13 cellular contexts compared by ENCODE assay signal in the genomic region with DNA sequence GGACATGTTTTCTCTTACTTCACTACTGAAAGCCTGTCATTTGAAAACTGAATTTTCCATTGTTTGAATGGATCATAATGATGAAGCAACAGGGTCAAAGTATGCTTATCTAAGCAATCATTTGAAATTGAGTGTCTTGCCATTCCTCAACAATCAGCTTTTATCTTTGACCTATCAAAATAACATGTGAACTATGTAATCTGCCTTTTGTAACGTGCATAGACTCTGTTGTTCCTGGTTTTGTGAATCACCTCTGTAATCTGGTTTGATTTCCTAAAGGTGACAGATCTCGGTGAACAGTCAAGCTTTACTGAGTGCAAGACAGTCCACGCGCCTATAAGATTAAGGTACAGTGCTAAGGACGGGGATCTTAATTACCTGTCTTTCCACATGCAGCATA. TPM values are rescaled to one million over a fixed set of nuclear protein-coding genes. Genes with fewer than 3 reads are reported as not detected.
DNase-seq lines count a peak whose midpoint lies in the region; ATAC-seq and TF ChIP-seq lines count a peak whose summit lies in the region.
"Had no signal": no experiment of that assay in that cellular context is flagged by ENCODE, and none has a peak within 500 bp of the region (broad histone marks: within the 10 kb centered on the region; RNA-seq: fewer than 3 reads in every experiment).

No MANE protein-coding gene starts in this region.

- H3K9me3 ChIP-seq in DOHH2 (ENCODE audit: control insufficient read depth, insufficient read depth, low read length) (no peaks in the 10 kb centered on the region), fibroblast of lung (ENCODE audit: control insufficient read depth, insufficient read depth, low read depth, low read length) (no peaks in the 10 kb centered on the region), psoas muscle (no peaks in the 10 kb centered on the region)

- 46 to 54% (median 50%) methylated on average over 5 of the region's 5 CpGs for WGBS in psoas muscle, 3 donors

- H3K36me3 ChIP-seq in DOHH2 (ENCODE audit: control insufficient read depth, low read length) (peaks cover 63% of the 10 kb centered on the region), fibroblast of lung (ENCODE audit: control insufficient read depth, insufficient read depth, low read length) (no peaks in the 10 kb centered on the region), psoas muscle (ENCODE audit: insufficient read depth in 1 of 2, low read depth in 1 of 2) (peaks cover 0 to 10% of the 10 kb centered on the region in 2 donors)

- DNase-seq in NCI-H2227 treated with DMSO at 0.1 percent for 48 hours (lab: John Stamatoyannopoulos, UW) (peak; percentile 60), fibroblast of lung (ENCODE audit: low read depth in 2 of 2) (no peak), psoas muscle (no peak), ureter (ENCODE audit: low spot score) (no peak)
- no peak for DNase-seq in activated naive CD4-positive, alpha-beta T cell treated with anti-CD3 and anti-CD28 coated beads, Interleukin-2, amount 50 U/mL, for 72 hours (ENCODE audit: low spot score in 2 of 2)
- DNase-seq: activated CD4-positive, alpha-beta T cell treated with anti-CD3 and anti-CD28 coated beads, Interleukin-2, amount 10 ng/mL, durations not matched to agents 24 days and 14 days; H7; NCI-H1436; nephron progenitor cell; SHP77 had no signal

- H3K27ac ChIP-seq in DOHH2 (ENCODE audit: low read depth, low read length) (peak overlapping the region; percentile 84), fibroblast of lung (ENCODE audit: insufficient read depth, low read length) (peak overlapping the region; percentile 56), psoas muscle (peak overlapping the region; percentile 88)

- intact Hi-C loops in psoas muscle (cut with DNase I): loop anchor here (5.0 kb wide), 3 partner anchors 42 to 147 kb away; no protein-coding TSS in a partner anchor

- ATAC-seq in psoas muscle (no peak), GM18519 (IDR thresholded peaks at IDR 0.05; ENCODE audit: low FRiP score, unreplicated experiment) (no peak), HG03342 (IDR thresholded peaks at IDR 0.05; ENCODE audit: unreplicated experiment) (no peak)
- no peak for ATAC-seq in activated naive CD4-positive, alpha-beta T cell treated with anti-CD3 and anti-CD28 coated beads, Interleukin-2, amount 50 U/mL, for 72 hours

- H3K27ac Mint-ChIP-seq in activated naive CD4-positive, alpha-beta T cell treated with anti-CD3 and anti-CD28 coated beads, Interleukin-2, amount 50 U/mL, for 72 hours: no peak overlapping the region
- H3K27ac Mint-ChIP-seq: activated CD4-positive, alpha-beta T cell treated with anti-CD3 and anti-CD28 coated beads, Interleukin-2, amount 10 ng/mL, durations not matched to agents 24 days and 14 days; nephron progenitor cell had no signal

- H3F3A ChIP-seq in DOHH2 (ENCODE audit: control insufficient read depth, insufficient read depth): peaks cover 10% of the 10 kb centered on the region

- H3K4me3 ChIP-seq in DOHH2 (ENCODE audit: low read length) (peak overlapping the region; percentile 96), fibroblast of lung (replicated peaks in 1 of 4; ENCODE audit: control extremely low read depth in 1 of 4, insufficient read depth in 1 of 4, low read depth in 3 of 4, low read length in 4 of 4) (peak overlapping the region in 2 of 4 experiments; percentile 11 to 26), psoas muscle (peak overlapping the region; percentile 76)

- peaks cover 6% of the 10 kb centered on the region; the same call in 1 of the 2 replicates for H4K20me1 ChIP-seq in DOHH2 (ENCODE audit: control insufficient read depth, insufficient read depth, low read depth, low read length)
- H4K20me1 ChIP-seq in fibroblast of lung (ENCODE audit: control insufficient read depth, extremely low read depth, insufficient read depth, low read length): no peaks in the 10 kb centered on the region

- TF ChIP-seq CTCF in DOHH2 (IDR thresholded peaks at IDR 0.05; ENCODE audit: low read depth, low read length, poor library complexity, severe bottlenecking): no peak
- TF ChIP-seq CTCF in fibroblast of lung (conservative IDR thresholded peaks at IDR 0.05 in 1 of 2, IDR thresholded peaks at IDR 0.05 in 1 of 2; ENCODE audit: low read depth in 1 of 2, low read length in 2 of 2): no peak
- no peak for TF ChIP-seq CTCF in psoas muscle (IDR thresholded peaks at IDR 0.05)

- H3K36me3 Mint-ChIP-seq in activated naive CD4-positive, alpha-beta T cell treated with anti-CD3 and anti-CD28 coated beads, Interleukin-2, amount 50 U/mL, for 72 hours: peaks cover 0 to 7% of the 10 kb centered on the region in 2 donors

- H3K79me2 ChIP-seq in DOHH2 (ENCODE audit: control insufficient read depth, low read length) (peaks cover 94% of the 10 kb centered on the region), fibroblast of lung (ENCODE audit: control insufficient read depth, insufficient read depth, low read length) (peaks cover 40% of the 10 kb centered on the region)

- H3K4me2 ChIP-seq in DOHH2 (ENCODE audit: low read length) (peak overlapping the region; percentile 83), fibroblast of lung (ENCODE audit: extremely low read depth, insufficient read depth, low read length) (peak overlapping the region; percentile 87)

- H3K9me3 Mint-ChIP-seq in activated naive CD4-positive, alpha-beta T cell treated with anti-CD3 and anti-CD28 coated beads, Interleukin-2, amount 50 U/mL, for 72 hours: no peaks in the 10 kb centered on the region
- H3K9me3 Mint-ChIP-seq: activated CD4-positive, alpha-beta T cell treated with anti-CD3 and anti-CD28 coated beads, Interleukin-2, amount 10 ng/mL, durations not matched to agents 24 days and 14 days; nephron progenitor cell had no signal

- no peaks in the 10 kb centered on the region for H3K9me2 ChIP-seq in DOHH2 (replicated peaks; ENCODE audit: control insufficient read depth, low read length)

- H2AFZ ChIP-seq in fibroblast of lung (ENCODE audit: low read length): peak overlapping the region; percentile 18

- H3K4me1 ChIP-seq in DOHH2 (ENCODE audit: control insufficient read depth, low read length): peaks cover 56% of the 10 kb centered on the region
- peaks cover 8% of the 10 kb centered on the region for H3K4me1 ChIP-seq in fibroblast of lung (ENCODE audit: control insufficient read depth, extremely low read depth, insufficient read depth, low read length)
- peaks cover 52% of the 10 kb centered on the region for H3K4me1 ChIP-seq in psoas muscle

- peak overlapping the region; percentile 5 for H3K9ac ChIP-seq in fibroblast of lung (ENCODE audit: insufficient read depth, low read length)

- H3K27me3 ChIP-seq in DOHH2 (ENCODE audit: control insufficient read depth, low read length) (no peaks in the 10 kb centered on the region), fibroblast of lung (ENCODE audit: control insufficient read depth, insufficient read depth, low read length) (no peaks in the 10 kb centered on the region), psoas muscle (ENCODE audit: insufficient read depth in 3 of 3, low read length in 2 of 3) (no peaks in the 10 kb centered on the region)

RNA-seq across cellular contexts. Expression of a gene that starts 3.3 kb away (rescaled TPM):
- total RNA-seq in fibroblast of lung: 5.4 and 12.2 TPM in 2 replicates
- polyA plus RNA-seq in fibroblast of lung: 9.3 and 15.7 TPM in 2 replicates
- 6.6 and 13.1 TPM in 2 replicates for polyA plus RNA-seq in fibroblast of lung (2012)
- 34.8 and 73.7 TPM in 2 replicates for polyA minus RNA-seq in fibroblast of lung (ENCODE audit: low replicate concordance)
- 100 to 1,000 TPM; 148 to 530 (median 257) TPM for total RNA-seq in psoas muscle
- polyA plus RNA-seq in psoas muscle: 10 to 100 TPM in 2 of 3 donors, 1 to 10 TPM in 1; 9.3 to 96.4 (median 32.0) TPM
- under 1 TPM; 0.09 to 0.27 TPM for total RNA-seq in activated naive CD4-positive, alpha-beta T cell treated with anti-CD3 and anti-CD28 coated beads, Interleukin-2, amount 50 U/mL, for 72 hours
- 57.7 TPM for total RNA-seq in ureter
